ENCODE assay signal across 13 cellular contexts in the genomic region with DNA sequence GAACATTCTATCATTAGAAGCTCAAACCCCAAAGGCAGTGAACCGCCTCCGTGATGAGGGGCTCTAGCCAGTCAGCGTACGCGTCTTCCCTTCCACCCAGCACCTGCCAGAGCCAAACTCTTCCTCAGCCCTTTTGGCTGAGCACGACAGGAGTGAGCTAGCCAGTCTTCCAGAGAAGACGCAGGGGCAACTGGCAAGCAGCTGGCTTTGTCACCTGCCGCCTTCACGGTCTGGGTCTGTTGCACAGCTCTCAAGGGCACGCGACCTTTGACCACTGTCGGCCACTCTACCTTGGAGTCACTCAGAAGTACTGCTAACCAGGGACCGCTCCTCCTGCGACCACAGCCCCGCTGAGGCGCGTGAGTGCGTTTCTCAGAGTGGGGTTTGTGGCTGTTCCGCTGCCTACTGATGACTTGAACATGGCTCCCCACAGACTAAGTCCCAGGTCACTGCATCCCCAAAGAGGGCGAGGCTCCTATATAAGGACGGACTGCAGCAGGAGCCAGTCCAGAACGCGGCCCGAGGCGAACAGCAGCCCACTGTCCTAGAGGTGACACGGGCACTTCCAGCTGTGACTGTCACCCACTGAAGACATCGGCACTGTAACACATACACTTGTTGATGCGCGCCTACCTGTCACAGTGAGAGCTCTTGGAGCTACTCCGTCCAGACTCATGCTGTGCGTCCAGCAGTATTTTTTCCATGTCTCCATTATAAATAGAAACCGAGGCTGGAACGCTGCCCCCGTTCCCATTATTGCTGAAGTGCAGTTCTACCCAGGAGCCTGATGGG. TPM values are rescaled to one million over a fixed set of nuclear protein-coding genes. Genes with fewer than 3 reads are reported as not detected.
DNase-seq lines count a peak whose midpoint lies in the region; ATAC-seq, FAIRE-seq and TF ChIP-seq lines count a peak whose summit lies in the region.
"Had no signal": no experiment of that assay in that cellular context is flagged by ENCODE, and none has a peak within 500 bp of the region (broad histone marks: within the 10 kb centered on the region; RNA-seq: fewer than 3 reads in every experiment).

No MANE protein-coding gene starts in this region.

- POLR2A ChIA-PET in HepG2 (lab: Yijun Ruan, JAX): no interaction called here

- peak overlapping the region; percentile 73 for H3K4me3 Mint-ChIP-seq in activated naive CD4-positive, alpha-beta T cell treated with anti-CD3 and anti-CD28 coated beads, Interleukin-2, amount 10 ng/mL, durations not matched to agents 7 days and 5 days
- H3K4me3 Mint-ChIP-seq in activated T-helper 2 cell treated with anti-CD3 and anti-CD28 coated beads, Interferon-gamma antibody, Interleukin-2, Interleukin-4, amounts not matched to agents 10 μg/mL and 5 μg/mL and 100 μg/mL, durations not matched to agents 14 hours and 24 hours and 36 hours (ENCODE audit: low read depth): peak overlapping the region; percentile 70

- H3K4me3 ChIP-seq in HepG2 (replicated peaks in 1 of 3; ENCODE audit: insufficient read depth in 1 of 3, low read depth in 2 of 3, low read length in 3 of 3) (no peak overlapping the region), thyroid gland (replicated peaks in 1 of 3) (no peak overlapping the region), transverse colon (no peak overlapping the region)
- H3K4me3 ChIP-seq: body of pancreas, SJSA1 had no signal

- no peak for ATAC-seq in HepG2

- no peak for TF ChIP-seq RAD21 in HepG2 (CRISPR knock-in tag; IDR thresholded peaks at IDR 0.05)

- H4K20me1 ChIP-seq in HepG2 (ENCODE audit: insufficient read depth, low read length): peaks cover 92% of the 10 kb centered on the region

- WGBS in HepG2 (ENCODE audit: low lambda C conversion rate): 96% methylated on average over 22 of the region's 34 CpGs
- WGBS in thyroid gland, 2 donors: 75 to 77% methylated on average over 25 to 32 of the region's 34 CpGs
- 79 to 100% methylated on average over 5 to 34 of the region's 34 CpGs for WGBS in transverse colon (ENCODE audit: low coverage in 1 of 2), 2 donors

- CTCF ChIA-PET in activated naive CD4-positive, alpha-beta T cell treated with anti-CD3 and anti-CD28 coated beads, Interleukin-2, amount 10 ng/mL, durations not matched to agents 7 days and 5 days (lab: Charles Lee): interaction anchor here (1.1 to 3.4 kb wide), 4 partner anchors 7 to 87 kb away, joined by 3 to 14 read pairs (median 5); no protein-coding TSS in a partner anchor
- CTCF ChIA-PET in HepG2 (lab: Yijun Ruan, JAX; ENCODE audit: low intra/inter-chr PET ratio, low total read pairs): no interaction called here

- BruUV-seq in HepG2 (replicated peaks; lab: Mats Ljungman, UMichigan): no TSS peak

- H3K4me1 Mint-ChIP-seq in activated naive CD4-positive, alpha-beta T cell treated with anti-CD3 and anti-CD28 coated beads, Interleukin-2, amount 10 ng/mL, durations not matched to agents 7 days and 5 days: peaks cover 82% of the 10 kb centered on the region
- peaks cover 67% of the 10 kb centered on the region for H3K4me1 Mint-ChIP-seq in activated T-helper 2 cell treated with anti-CD3 and anti-CD28 coated beads, Interferon-gamma antibody, Interleukin-2, Interleukin-4, amounts not matched to agents 10 μg/mL and 5 μg/mL and 100 μg/mL, durations not matched to agents 14 hours and 24 hours and 36 hours (ENCODE audit: low read depth)

- no peak overlapping the region for H3K4me2 ChIP-seq in HepG2 (ENCODE audit: low read depth, low read length)

- FAIRE-seq in HepG2 (lab: Jason Lieb, UNC): no peak
- FAIRE-seq: H1 had no signal

- H3K79me2 ChIP-seq in HepG2 (ENCODE audit: insufficient read depth, low read length): peaks cover 75% of the 10 kb centered on the region

- no peak overlapping the region for H3K9ac ChIP-seq in HepG2 (ENCODE audit: insufficient read depth, low read depth, low read length)

- no peaks in the 10 kb centered on the region for H3K27me3 Mint-ChIP-seq in activated naive CD4-positive, alpha-beta T cell treated with anti-CD3 and anti-CD28 coated beads, Interleukin-2, amount 10 ng/mL, durations not matched to agents 7 days and 5 days
- H3K27me3 Mint-ChIP-seq in activated T-helper 2 cell treated with anti-CD3 and anti-CD28 coated beads, Interferon-gamma antibody, Interleukin-2, Interleukin-4, amounts not matched to agents 10 μg/mL and 5 μg/mL and 100 μg/mL, durations not matched to agents 14 hours and 24 hours and 36 hours (ENCODE audit: low read depth): no peaks in the 10 kb centered on the region

- peak overlapping the region; percentile 98 for H3K27ac Mint-ChIP-seq in activated naive CD4-positive, alpha-beta T cell treated with anti-CD3 and anti-CD28 coated beads, Interleukin-2, amount 10 ng/mL, durations not matched to agents 7 days and 5 days
- H3K27ac Mint-ChIP-seq in activated T-helper 2 cell treated with anti-CD3 and anti-CD28 coated beads, Interferon-gamma antibody, Interleukin-2, Interleukin-4, amounts not matched to agents 10 μg/mL and 5 μg/mL and 100 μg/mL, durations not matched to agents 14 hours and 24 hours and 36 hours: peak overlapping the region; percentile 82

- H3K36me3 ChIP-seq in HepG2 (replicated peaks in 1 of 2; ENCODE audit: control insufficient read depth in 1 of 2, insufficient read depth in 2 of 2, low read length in 2 of 2) (peaks cover 34 to 86% of the 10 kb centered on the region in 2 experiments), thyroid gland (peaks cover 11 to 22% of the 10 kb centered on the region in 2 donors), transverse colon (peaks cover 0 to 14% (median 0%) of the 10 kb centered on the region in 4 donors)

- H3K36me3 Mint-ChIP-seq in activated naive CD4-positive, alpha-beta T cell treated with anti-CD3 and anti-CD28 coated beads, Interleukin-2, amount 10 ng/mL, durations not matched to agents 7 days and 5 days: peaks cover 78% of the 10 kb centered on the region
- peaks cover 87% of the 10 kb centered on the region for H3K36me3 Mint-ChIP-seq in activated T-helper 2 cell treated with anti-CD3 and anti-CD28 coated beads, Interferon-gamma antibody, Interleukin-2, Interleukin-4, amounts not matched to agents 10 μg/mL and 5 μg/mL and 100 μg/mL, durations not matched to agents 14 hours and 24 hours and 36 hours (ENCODE audit: low read depth)

- H3K4me1 ChIP-seq in HepG2 (ENCODE audit: insufficient read depth, low read length) (peaks cover 51% of the 10 kb centered on the region), thyroid gland (peaks cover 12 to 14% of the 10 kb centered on the region in 2 donors), transverse colon (peaks cover 0 to 14% (median 4%) of the 10 kb centered on the region in 4 donors)

- peak; percentile 48 for DNase-seq in activated naive CD4-positive, alpha-beta T cell treated with anti-CD3 and anti-CD28 coated beads, Interleukin-2, amount 10 ng/mL, durations not matched to agents 7 days and 5 days
- no peak for DNase-seq in activated naive CD4-positive, alpha-beta T cell (lab: John Stamatoyannopoulos, UW)
- no peak for DNase-seq in activated T-helper 2 cell treated with anti-CD3 and anti-CD28 coated beads, Interferon-gamma antibody, Interleukin-2, Interleukin-4, amounts not matched to agents 10 μg/mL and 5 μg/mL and 100 μg/mL, durations not matched to agents 14 hours and 24 hours and 36 hours (ENCODE audit: low spot score)
- DNase-seq in HepG2 (ENCODE audit: low spot score) (no peak), thyroid gland (no peak), SW480 (ENCODE audit: low spot score) (no peak), SKM-1 (lab: John Stamatoyannopoulos, UW; ENCODE audit: unreplicated experiment) (no peak), transverse colon (no peak)
- DNase-seq: activated CD4-positive, alpha-beta T cell treated with anti-CD3 and anti-CD28 coated beads for 1 hour; NCI-H524 had no signal

- no peaks in the 10 kb centered on the region for H3K9me3 Mint-ChIP-seq in activated naive CD4-positive, alpha-beta T cell treated with anti-CD3 and anti-CD28 coated beads, Interleukin-2, amount 10 ng/mL, durations not matched to agents 7 days and 5 days
- no peaks in the 10 kb centered on the region for H3K9me3 Mint-ChIP-seq in activated T-helper 2 cell treated with anti-CD3 and anti-CD28 coated beads, Interferon-gamma antibody, Interleukin-2, Interleukin-4, amounts not matched to agents 10 μg/mL and 5 μg/mL and 100 μg/mL, durations not matched to agents 14 hours and 24 hours and 36 hours

- no peak overlapping the region for H2AFZ ChIP-seq in HepG2 (ENCODE audit: low read length)

- TF ChIP-seq POLR2A in HepG2 (IDR thresholded peaks at IDR 0.05; ENCODE audit: insufficient read depth in 1 of 2, low read depth in 2 of 2, low read length in 2 of 2): 0 out of 4 replicates have a peak, but pooled peaks of 1 of the 2 experiments have one; percentile 32
- no peak for TF ChIP-seq POLR2A in thyroid gland (IDR thresholded peaks at IDR 0.05)
- no peak for TF ChIP-seq POLR2A in transverse colon (IDR thresholded peaks at IDR 0.05)

- H3K9me3 ChIP-seq in HepG2 (ENCODE audit: low read length): no peaks in the 10 kb centered on the region
- H3K9me3 ChIP-seq in thyroid gland: no peaks in the 10 kb centered on the region
- no peaks in the 10 kb centered on the region for H3K9me3 ChIP-seq in transverse colon
- H3K9me3 ChIP-seq: body of pancreas, SJSA1 had no signal

- H3K27me3 ChIP-seq in HepG2 (ENCODE audit: control insufficient read depth in 1 of 2, insufficient read depth in 2 of 2, low read length in 2 of 2): no peaks in the 10 kb centered on the region
- no peaks in the 10 kb centered on the region for H3K27me3 ChIP-seq in thyroid gland
- no peaks in the 10 kb centered on the region for H3K27me3 ChIP-seq in transverse colon
- H3K27me3 ChIP-seq: body of pancreas, SJSA1 had no signal

- TF ChIP-seq CTCF in HepG2 (CRISPR knock-in tag; IDR thresholded peaks at IDR 0.05): no peak
- no peak for TF ChIP-seq CTCF in thyroid gland (IDR thresholded peaks at IDR 0.05)
- TF ChIP-seq CTCF in transverse colon (IDR thresholded peaks at IDR 0.05): no peak

- TF ChIP-seq EP300 in HepG2 (IDR thresholded peaks at IDR 0.05; ENCODE audit: low read depth in 2 of 2, low read length in 2 of 2) (no peak), HepG2 (CRISPR knock-in tag; IDR thresholded peaks at IDR 0.05; ENCODE audit: borderline replicate concordance) (no peak), transverse colon (IDR thresholded peaks at IDR 0.05; ENCODE audit: low read depth) (no peak)

- intact Hi-C loops in activated T-helper 2 cell treated with anti-CD3 and anti-CD28 coated beads, Interferon-gamma antibody, Interleukin-2, Interleukin-4, amounts not matched to agents 10 μg/mL and 5 μg/mL and 100 μg/mL, durations not matched to agents 14 hours and 24 hours and 36 hours (cut with micrococcal nuclease): no loop called here
- intact Hi-C loops in HepG2 (cut with micrococcal nuclease; ENCODE audit: unreplicated experiment): no loop called here
- intact Hi-C loops in thyroid gland (cut with DNase I): no loop called here
- intact Hi-C loops in transverse colon (cut with DNase I; ENCODE audit: low total_unique reads): no loop called here

- H3K27ac ChIP-seq in HepG2 (ENCODE audit: extremely low read length, insufficient read depth, low read length) (no peak overlapping the region), thyroid gland (peak overlapping the region in 2 of 3 donors; percentile 19 to 32), transverse colon (no peak overlapping the region)
- H3K27ac ChIP-seq: SJSA1 had no signal

- in situ Hi-C loops in HepG2 (cut with HindIII; ENCODE audit: extremely low pct_ligation_motif_present, low pct_unique_long_range_greater_than_20kb): no loop called here
- in situ Hi-C loops in transverse colon (cut with MboI; ENCODE audit: low pct_ligation_motif_present in 1 of 4, low pct_unique_long_range_greater_than_20kb in 1 of 4, low sequenced_read_pairs in 3 of 4): no loop called here

RNA-seq across cellular contexts. Expression of a gene that starts 8.4 kb away (rescaled TPM):
- total RNA-seq in activated T-helper 2 cell treated with anti-CD3 and anti-CD28 coated beads, Interferon-gamma antibody, Interleukin-2, Interleukin-4, amounts not matched to agents 10 μg/mL and 5 μg/mL and 100 μg/mL, durations not matched to agents 14 hours and 24 hours and 36 hours: 93.3 and 99.0 TPM in 2 replicates
- total RNA-seq in HepG2 (2016; rRNA removed; fragmentation: Illumina TruSeq; extraction: Trizol): 73.7 and 86.7 TPM in 2 replicates
- total RNA-seq in HepG2 (2016; cell fraction: cytosol; rRNA removed; fragmentation: Illumina TruSeq; extraction: Trizol; ENCODE audit: low read depth): 57.4 and 60.2 TPM in 2 replicates
- total RNA-seq in HepG2 (2016; cell fraction: insoluble cytoplasmic fraction; rRNA removed; fragmentation: Illumina TruSeq; extraction: Trizol): 71.8 and 94.2 TPM in 2 replicates
- 64.9 and 67.4 TPM in 2 replicates for total RNA-seq in HepG2 (2016; cell fraction: membrane; rRNA removed; fragmentation: Illumina TruSeq; extraction: Trizol)
- total RNA-seq in HepG2 (2016; cell fraction: nucleus; rRNA removed; fragmentation: Illumina TruSeq; extraction: Trizol): 26.3 and 33.7 TPM in 2 replicates
- 170 and 223 TPM in 2 replicates for polyA plus RNA-seq in HepG2 (2011; rRNA removed)
- 338 and 339 TPM in 2 replicates for polyA plus RNA-seq in HepG2 (2011; cell fraction: cytosol; rRNA removed)
- polyA plus RNA-seq in HepG2 (2011; cell fraction: nucleus; rRNA removed): 163 and 165 TPM in 2 replicates
- 188 and 302 TPM in 2 replicates for polyA plus RNA-seq in HepG2 (2012)
- 70.8 and 79.0 TPM in 2 replicates for polyA plus RNA-seq in HepG2 (2016; cell fraction: cytosol; fragmentation: Illumina TruSeq; extraction: Trizol; ENCODE audit: low read depth)
- 107 and 108 TPM in 2 replicates for polyA plus RNA-seq in HepG2 (2016; cell fraction: insoluble cytoplasmic fraction; fragmentation: Illumina TruSeq; extraction: Trizol; ENCODE audit: low read depth)
- 59.2 and 59.3 TPM in 2 replicates for polyA plus RNA-seq in HepG2 (2016; cell fraction: membrane; fragmentation: Illumina TruSeq; extraction: Trizol; ENCODE audit: low read depth)
- 56.7 and 59.3 TPM in 2 replicates for polyA plus RNA-seq in HepG2 (2016; cell fraction: nucleus; fragmentation: Illumina TruSeq; extraction: Trizol; ENCODE audit: insufficient read depth, low read depth)
- polyA minus RNA-seq in HepG2 (2011; rRNA and poly(A)+ RNA removed; ENCODE audit: low replicate concordance): 13.5 and 140 TPM in 2 replicates
- 117 and 136 TPM in 2 replicates for polyA minus RNA-seq in HepG2 (2011; cell fraction: cytosol; rRNA and poly(A)+ RNA removed)
- polyA minus RNA-seq in HepG2 (2011; cell fraction: nucleus; rRNA and poly(A)+ RNA removed): 54.7 and 62.3 TPM in 2 replicates
- 100 to 1,000 TPM in 2 of 4 donors, 10 to 100 TPM in 2; 54.4 to 124 (median 90.2) TPM for total RNA-seq in thyroid gland
- 10 to 100 TPM in 3 of 4 donors, 1 to 10 TPM in 1; 9.7 to 36.8 (median 27.6) TPM for total RNA-seq in transverse colon

Comparison
In these comparisons a context has a peak if more than half of its experiments do, and no peak if none do; other contexts are left out.
1. H3K27ac ChIP-seq: peak in thyroid gland (2 of 3); none in HepG2 (single experiment) and transverse colon (0 of 4).